ENCODE assay signal across 21 cellular contexts in the genomic region with DNA sequence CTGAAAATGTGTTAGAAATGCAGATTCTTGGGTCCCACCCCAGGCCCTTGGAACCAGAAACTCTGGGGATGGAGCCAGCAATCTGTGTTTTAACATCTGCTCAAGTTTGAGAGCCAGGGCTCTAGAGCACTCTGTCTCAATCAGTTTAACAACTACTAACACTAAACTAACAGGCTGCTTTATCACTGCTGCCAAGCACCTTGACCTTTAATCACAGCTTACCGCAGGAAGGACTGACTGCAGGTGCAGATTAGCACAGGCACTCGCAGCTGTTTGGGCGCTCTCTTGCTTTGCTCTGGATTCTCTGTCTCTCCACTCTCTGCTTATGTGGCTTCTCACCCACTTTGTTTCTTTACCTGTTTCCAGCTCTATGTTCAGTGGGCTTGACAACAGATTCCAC.
DNase-seq lines count a peak whose midpoint lies in the region; ATAC-seq and TF ChIP-seq lines count a peak whose summit lies in the region.
"Had no signal": no experiment of that assay in that cellular context is flagged by ENCODE, and none has a peak within 500 bp of the region (broad histone marks: within the 10 kb centered on the region; RNA-seq: fewer than 3 reads in every experiment).

No MANE protein-coding gene starts in this region.

- no peak for TF ChIP-seq CTCF in right atrium auricular region (IDR thresholded peaks at IDR 0.05)
- no peak for TF ChIP-seq CTCF in thoracic aorta (IDR thresholded peaks at IDR 0.05)

- no peak overlapping the region for H3K27ac ChIP-seq in right atrium auricular region
- H3K27ac ChIP-seq in thoracic aorta, result peak overlapping the region; percentile 68 to 85
- H3K27ac ChIP-seq: ovary, SJSA1 had no signal

- H3K4me1 ChIP-seq in right atrium auricular region (peaks cover 0 to 18% of the 10 kb centered on the region in 2 donors), thoracic aorta (ENCODE audit: control insufficient read depth in 1 of 2, low read depth in 2 of 2) (peaks cover 45 to 87% of the 10 kb centered on the region in 2 donors)
- H3K4me1 ChIP-seq: SJSA1 had no signal

- H3K4me3 ChIP-seq in right atrium auricular region, result no peak overlapping the region
- H3K4me3 ChIP-seq in thoracic aorta, result peak overlapping the region; percentile 63
- H3K4me3 ChIP-seq: lung, mucosa of descending colon, ovary, SJSA1 had no signal

- in situ Hi-C loops in G401 (cut with HindIII; ENCODE audit: low sequenced_read_pairs), result no loop called here

- ATAC-seq in Right ventricle myocardium inferior (peak; percentile 24), left ventricle myocardium superior (peak; percentile 39), thoracic aorta (ENCODE audit: insufficient number of reproducible peaks, low FRiP score, low read depth) (no peak), GM18502 (IDR thresholded peaks at IDR 0.05; ENCODE audit: poor library complexity, unreplicated experiment) (no peak), GM18858 (IDR thresholded peaks at IDR 0.05; ENCODE audit: unreplicated experiment) (no peak)
- ATAC-seq: mucosa of descending colon; natural killer cell treated with Interleukin-12 subunit alpha and Interleukin-12 subunit beta and Interleukin-15 and Interleukin-18, amount 100 ng/mL, for 72 hours; Panc1; T-cell had no signal

- H3K27me3 ChIP-seq in right atrium auricular region (no peaks in the 10 kb centered on the region), thoracic aorta (replicated peaks; ENCODE audit: insufficient read depth) (no peaks in the 10 kb centered on the region)
- H3K27me3 ChIP-seq: ovary, SJSA1 had no signal

- DNase-seq in Right ventricle myocardium inferior (ENCODE audit: missing footprints) (no peak), right atrium auricular region (ENCODE audit: low spot score) (no peak), NCI-H510A treated with DMSO at 0.1 percent for 48 hours (lab: John Stamatoyannopoulos, UW) (peak; percentile 18), left ventricle myocardium superior (no peak), thoracic aorta (ENCODE audit: low spot score) (no peak), G401 (ENCODE audit: low spot score) (no peak)
- DNase-seq: activated B cell treated with CpG ODN at 0.5 μM for 24 hours; activated naive CD4-positive, alpha-beta T cell treated with Interleukin-2 at 50 U/mL for 16 hours; mucosa of descending colon; NCI-H2081; NCI-H524; ovary; retina; stimulated activated CD4-positive, alpha-beta T cell treated with anti-CD3 and anti-CD28 coated beads, Interleukin-2, amount 100 ng/mL, for 24 hours; T-cell had no signal

- intact Hi-C loops in Right ventricle myocardium inferior (cut with DNase I), result no loop called here
- intact Hi-C loops in left ventricle myocardium superior (cut with micrococcal nuclease), result no loop called here

- H3K9me3 ChIP-seq in right atrium auricular region (no peaks in the 10 kb centered on the region), thoracic aorta (no peaks in the 10 kb centered on the region)
- H3K9me3 ChIP-seq: mucosa of descending colon, ovary, SJSA1 had no signal

- no peaks in the 10 kb centered on the region for H3K36me3 ChIP-seq in right atrium auricular region
- H3K36me3 ChIP-seq in thoracic aorta, result no peaks in the 10 kb centered on the region
- H3K36me3 ChIP-seq: ovary, SJSA1 had no signal

Comparison
In these comparisons a context has a peak if more than half of its experiments do, and no peak if none do; other contexts are left out.
1. ATAC-seq: peak in Right ventricle myocardium inferior (single experiment) and left ventricle myocardium superior (single experiment); none in thoracic aorta (single experiment), GM18502 (single experiment) and GM18858 (single experiment).
2. H3K27ac ChIP-seq: peak in thoracic aorta (2 of 2); none in right atrium auricular region (0 of 2).